ENCODE assay signal across 8 cellular contexts in the genomic region with DNA sequence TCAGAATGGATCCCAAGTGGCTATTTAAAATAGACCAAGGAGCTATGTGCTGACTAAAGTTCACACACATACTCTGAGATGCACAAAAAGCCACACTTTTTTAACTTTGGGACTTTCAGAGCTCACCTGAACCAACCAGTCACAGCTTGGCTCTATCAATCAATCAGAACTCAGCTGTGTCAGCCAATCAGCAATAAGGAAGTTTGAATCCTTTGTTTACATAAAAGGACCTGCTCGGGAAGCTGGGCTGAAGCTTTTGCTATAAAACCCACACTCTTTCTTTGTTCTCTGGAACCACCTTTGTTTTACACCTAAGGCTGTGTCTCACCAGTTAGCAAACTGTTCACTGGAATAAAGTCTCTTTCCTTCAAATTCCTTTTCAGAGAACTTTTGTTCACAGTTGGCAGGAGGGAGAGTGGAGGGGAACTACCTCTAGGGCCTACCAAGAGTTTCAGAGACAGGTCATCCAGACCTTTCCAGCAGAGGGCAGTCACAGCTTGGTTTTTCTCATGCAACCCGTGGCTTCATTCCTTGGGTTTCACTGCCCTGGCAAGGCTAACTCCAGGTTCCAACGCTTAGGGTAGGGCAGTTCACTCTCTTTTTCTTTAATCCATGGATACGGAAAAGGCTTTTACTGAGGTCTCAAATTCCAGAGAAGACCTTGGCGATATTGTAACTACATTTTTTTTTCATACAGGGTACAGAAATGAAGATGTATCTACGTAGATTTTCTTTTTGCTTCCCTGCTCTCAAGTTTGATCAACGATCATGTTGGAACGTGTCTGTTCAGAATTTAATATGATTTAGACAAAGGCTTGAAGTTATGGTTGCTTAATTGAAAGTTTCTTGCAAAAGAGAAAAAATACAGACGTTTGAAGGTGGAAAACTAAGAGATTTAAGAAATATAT.
DNase-seq lines count a peak whose midpoint lies in the region; ATAC-seq and TF ChIP-seq lines count a peak whose summit lies in the region.

No MANE protein-coding gene starts in this region.

- H3K9me3 ChIP-seq in T-helper 17 cell (ENCODE audit: control insufficient read depth, low read length, poor library complexity, severe bottlenecking) = no peaks in the 10 kb centered on the region
- H3K9me3 ChIP-seq in left ventricle myocardium inferior (replicated peaks) = no peaks in the 10 kb centered on the region

- intact Hi-C loops in left ventricle myocardium inferior (cut with micrococcal nuclease) = loop anchor here (2.0 kb wide), 1 partner anchor 208 kb away; no protein-coding TSS in a partner anchor

- no peaks in the 10 kb centered on the region for H3K4me1 ChIP-seq in left ventricle myocardium inferior

- peak overlapping the region; percentile 36 for H3K4me3 Mint-ChIP-seq in T-helper 17 cell

- DNase-seq in NCI-H1417 (lab: John Stamatoyannopoulos, UW) = peak; percentile 71 to 91 (median 84)
- DNase-seq in T-helper 17 cell = peak; percentile 33 to 69 (median 49)
- DNase-seq in amygdala (lab: John Stamatoyannopoulos, UW) = peak in 53 of 56 donors; percentile 1 to 87 (median 49)
- DNase-seq in left ventricle myocardium inferior = peak; percentile 68
- DNase-seq in retina = peak; percentile 78
- no peak for DNase-seq in NK-92 treated with Interleukin-12 subunit alpha and Interleukin-12 subunit beta, amount 100 ng/mL, for 24 hours (lab: John Stamatoyannopoulos, UW)

- H3K27me3 Mint-ChIP-seq in T-helper 17 cell = peaks cover 27% of the 10 kb centered on the region

- no peak overlapping the region for H3K4me3 ChIP-seq in left ventricle myocardium inferior

- H3K36me3 ChIP-seq in left ventricle myocardium inferior = no peaks in the 10 kb centered on the region

- TF ChIP-seq CTCF in GM12873 (IDR thresholded peaks at IDR 0.05; ENCODE audit: insufficient read depth, low read depth, low read length, missing control alignments) = peak; percentile 81
- peak; percentile 81 for TF ChIP-seq CTCF in left ventricle myocardium inferior (IDR thresholded peaks at IDR 0.05; ENCODE audit: borderline replicate concordance)

- H3K27ac Mint-ChIP-seq in T-helper 17 cell = peak overlapping the region; percentile 61

- H3K36me3 Mint-ChIP-seq in T-helper 17 cell (ENCODE audit: low read depth) = no peaks in the 10 kb centered on the region

- H3K4me1 Mint-ChIP-seq in T-helper 17 cell = peaks cover 7% of the 10 kb centered on the region

- no peak overlapping the region for H3K27ac ChIP-seq in left ventricle myocardium inferior (replicated peaks)

- H3K27me3 ChIP-seq in left ventricle myocardium inferior (ENCODE audit: low read depth) = no peaks in the 10 kb centered on the region

- peak; percentile 93 for ATAC-seq in HG02623 (IDR thresholded peaks at IDR 0.05; ENCODE audit: unreplicated experiment)
- ATAC-seq in T-helper 17 cell = peak; percentile 95
